1 cellular context compared by ENCODE assay signal in the genomic region with DNA sequence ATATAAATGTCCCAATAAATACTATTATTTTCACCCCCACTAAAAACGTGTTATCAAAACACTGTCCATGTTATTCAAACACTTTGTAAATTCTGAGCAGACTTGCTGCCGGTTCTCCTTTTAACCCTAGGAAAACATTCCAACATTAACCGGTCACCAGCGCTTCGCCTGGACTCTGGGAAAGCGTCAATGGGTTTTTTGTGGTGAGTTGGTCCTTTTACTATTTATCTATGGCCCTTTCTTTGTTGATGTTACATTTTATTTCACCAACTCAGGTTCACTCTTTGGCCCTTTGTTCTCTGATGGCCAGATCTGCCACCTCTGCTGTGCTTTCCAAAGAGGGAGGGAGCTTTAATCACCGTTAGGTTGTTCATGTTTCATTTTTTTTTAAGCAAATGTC.
TF ChIP-seq lines count a peak whose summit lies in the region.

No MANE protein-coding gene starts in this region.

TF ChIP-seq in HepG2, 621 proteins besides CTCF, POLR2A, EP300 and RAD21 (continued from another document):
- TF ChIP-seq ZNF792 (CRISPR knock-in tag; IDR thresholded peaks at IDR 0.05) (no peak), SOX6 (IDR thresholded peaks at IDR 0.05) (no peak), SOX6 (CRISPR knock-in tag; IDR thresholded peaks at IDR 0.05) (peak; percentile 49; the same call in 1 of the 2 replicates), TAF1 (CRISPR knock-in tag; IDR thresholded peaks at IDR 0.05) (no peak), FOXA3 (CRISPR knock-in tag; IDR thresholded peaks at IDR 0.05) (peak; percentile 31; the same call in 1 of the 2 replicates), DPF2 (CRISPR knock-in tag; IDR thresholded peaks at IDR 0.05; ENCODE audit: borderline replicate concordance, low read depth) (no peak), TEAD3 (CRISPR knock-in tag; optimal IDR thresholded peaks at IDR 0.05; ENCODE audit: borderline replicate concordance) (peak; percentile 23), TBX2 (CRISPR knock-in tag; IDR thresholded peaks at IDR 0.05; ENCODE audit: borderline replicate concordance) (peak; percentile 42; the same call in 1 of the 2 replicates), ZNF605 (CRISPR knock-in tag; IDR thresholded peaks at IDR 0.05) (no peak), ZNF780A (CRISPR knock-in tag; IDR thresholded peaks at IDR 0.05) (no peak), SOX13 (IDR thresholded peaks at IDR 0.05) (peak; percentile 20; the same call in 1 of the 2 replicates), SOX13 (CRISPR knock-in tag; conservative IDR thresholded peaks at IDR 0.05 in 1 of 2, IDR thresholded peaks at IDR 0.05 in 1 of 2) (peak in 1 of 2 experiments; percentile 56; a peak in 2 of 4 replicates), KAT7 (CRISPR knock-in tag; IDR thresholded peaks at IDR 0.05; ENCODE audit: borderline replicate concordance) (no peak), HMG20A (CRISPR knock-in tag; IDR thresholded peaks at IDR 0.05; ENCODE audit: borderline replicate concordance) (peak; percentile 34; the same call in 1 of the 2 replicates), ZFY (CRISPR knock-in tag; IDR thresholded peaks at IDR 0.05) (no peak), ZNF567 (CRISPR knock-in tag; IDR thresholded peaks at IDR 0.05; ENCODE audit: borderline replicate concordance) (no peak), ZNF33B (CRISPR knock-in tag; IDR thresholded peaks at IDR 0.05) (no peak), ZNF619 (CRISPR knock-in tag; IDR thresholded peaks at IDR 0.05) (no peak), HOXA5 (CRISPR knock-in tag; IDR thresholded peaks at IDR 0.05) (no peak), SOX5 (CRISPR knock-in tag; IDR thresholded peaks at IDR 0.05; ENCODE audit: borderline replicate concordance) (peak; percentile 21; the same call in 1 of the 2 replicates), TOE1 (CRISPR knock-in tag; IDR thresholded peaks at IDR 0.05) (no peak), MLLT10 (CRISPR knock-in tag; IDR thresholded peaks at IDR 0.05) (no peak), ZNF317 (CRISPR knock-in tag; IDR thresholded peaks at IDR 0.05) (no peak), ZNF747 (CRISPR knock-in tag; IDR thresholded peaks at IDR 0.05; ENCODE audit: borderline replicate concordance) (no peak), HNRNPUL1 (IDR thresholded peaks at IDR 0.05; ENCODE audit: low read depth, low read length) (no peak), FOSL2 (CRISPR knock-in tag; IDR thresholded peaks at IDR 0.05) (peak; percentile 35; the same call in 1 of the 2 replicates)
- TF ChIP-seq, protein P1, sequence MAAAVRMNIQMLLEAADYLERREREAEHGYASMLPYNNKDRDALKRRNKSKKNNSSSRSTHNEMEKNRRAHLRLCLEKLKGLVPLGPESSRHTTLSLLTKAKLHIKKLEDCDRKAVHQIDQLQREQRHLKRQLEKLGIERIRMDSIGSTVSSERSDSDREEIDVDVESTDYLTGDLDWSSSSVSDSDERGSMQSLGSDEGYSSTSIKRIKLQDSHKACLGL (CRISPR knock-in tag; IDR thresholded peaks at IDR 0.05): no peak
- TF ChIP-seq, protein P2, sequence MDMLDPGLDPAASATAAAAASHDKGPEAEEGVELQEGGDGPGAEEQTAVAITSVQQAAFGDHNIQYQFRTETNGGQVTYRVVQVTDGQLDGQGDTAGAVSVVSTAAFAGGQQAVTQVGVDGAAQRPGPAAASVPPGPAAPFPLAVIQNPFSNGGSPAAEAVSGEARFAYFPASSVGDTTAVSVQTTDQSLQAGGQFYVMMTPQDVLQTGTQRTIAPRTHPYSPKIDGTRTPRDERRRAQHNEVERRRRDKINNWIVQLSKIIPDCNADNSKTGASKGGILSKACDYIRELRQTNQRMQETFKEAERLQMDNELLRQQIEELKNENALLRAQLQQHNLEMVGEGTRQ (IDR thresholded peaks at IDR 0.05; ENCODE audit: low read depth, low read length): no peak
- TF ChIP-seq, protein P2 (CRISPR knock-in tag; IDR thresholded peaks at IDR 0.05; ENCODE audit: borderline replicate concordance): no peak
- TF ChIP-seq, protein P3, sequence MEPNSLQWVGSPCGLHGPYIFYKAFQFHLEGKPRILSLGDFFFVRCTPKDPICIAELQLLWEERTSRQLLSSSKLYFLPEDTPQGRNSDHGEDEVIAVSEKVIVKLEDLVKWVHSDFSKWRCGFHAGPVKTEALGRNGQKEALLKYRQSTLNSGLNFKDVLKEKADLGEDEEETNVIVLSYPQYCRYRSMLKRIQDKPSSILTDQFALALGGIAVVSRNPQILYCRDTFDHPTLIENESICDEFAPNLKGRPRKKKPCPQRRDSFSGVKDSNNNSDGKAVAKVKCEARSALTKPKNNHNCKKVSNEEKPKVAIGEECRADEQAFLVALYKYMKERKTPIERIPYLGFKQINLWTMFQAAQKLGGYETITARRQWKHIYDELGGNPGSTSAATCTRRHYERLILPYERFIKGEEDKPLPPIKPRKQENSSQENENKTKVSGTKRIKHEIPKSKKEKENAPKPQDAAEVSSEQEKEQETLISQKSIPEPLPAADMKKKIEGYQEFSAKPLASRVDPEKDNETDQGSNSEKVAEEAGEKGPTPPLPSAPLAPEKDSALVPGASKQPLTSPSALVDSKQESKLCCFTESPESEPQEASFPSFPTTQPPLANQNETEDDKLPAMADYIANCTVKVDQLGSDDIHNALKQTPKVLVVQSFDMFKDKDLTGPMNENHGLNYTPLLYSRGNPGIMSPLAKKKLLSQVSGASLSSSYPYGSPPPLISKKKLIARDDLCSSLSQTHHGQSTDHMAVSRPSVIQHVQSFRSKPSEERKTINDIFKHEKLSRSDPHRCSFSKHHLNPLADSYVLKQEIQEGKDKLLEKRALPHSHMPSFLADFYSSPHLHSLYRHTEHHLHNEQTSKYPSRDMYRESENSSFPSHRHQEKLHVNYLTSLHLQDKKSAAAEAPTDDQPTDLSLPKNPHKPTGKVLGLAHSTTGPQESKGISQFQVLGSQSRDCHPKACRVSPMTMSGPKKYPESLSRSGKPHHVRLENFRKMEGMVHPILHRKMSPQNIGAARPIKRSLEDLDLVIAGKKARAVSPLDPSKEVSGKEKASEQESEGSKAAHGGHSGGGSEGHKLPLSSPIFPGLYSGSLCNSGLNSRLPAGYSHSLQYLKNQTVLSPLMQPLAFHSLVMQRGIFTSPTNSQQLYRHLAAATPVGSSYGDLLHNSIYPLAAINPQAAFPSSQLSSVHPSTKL (CRISPR knock-in tag; IDR thresholded peaks at IDR 0.05): peak; percentile 19; the same call in 1 of the 2 replicates
- TF ChIP-seq, protein P4, sequence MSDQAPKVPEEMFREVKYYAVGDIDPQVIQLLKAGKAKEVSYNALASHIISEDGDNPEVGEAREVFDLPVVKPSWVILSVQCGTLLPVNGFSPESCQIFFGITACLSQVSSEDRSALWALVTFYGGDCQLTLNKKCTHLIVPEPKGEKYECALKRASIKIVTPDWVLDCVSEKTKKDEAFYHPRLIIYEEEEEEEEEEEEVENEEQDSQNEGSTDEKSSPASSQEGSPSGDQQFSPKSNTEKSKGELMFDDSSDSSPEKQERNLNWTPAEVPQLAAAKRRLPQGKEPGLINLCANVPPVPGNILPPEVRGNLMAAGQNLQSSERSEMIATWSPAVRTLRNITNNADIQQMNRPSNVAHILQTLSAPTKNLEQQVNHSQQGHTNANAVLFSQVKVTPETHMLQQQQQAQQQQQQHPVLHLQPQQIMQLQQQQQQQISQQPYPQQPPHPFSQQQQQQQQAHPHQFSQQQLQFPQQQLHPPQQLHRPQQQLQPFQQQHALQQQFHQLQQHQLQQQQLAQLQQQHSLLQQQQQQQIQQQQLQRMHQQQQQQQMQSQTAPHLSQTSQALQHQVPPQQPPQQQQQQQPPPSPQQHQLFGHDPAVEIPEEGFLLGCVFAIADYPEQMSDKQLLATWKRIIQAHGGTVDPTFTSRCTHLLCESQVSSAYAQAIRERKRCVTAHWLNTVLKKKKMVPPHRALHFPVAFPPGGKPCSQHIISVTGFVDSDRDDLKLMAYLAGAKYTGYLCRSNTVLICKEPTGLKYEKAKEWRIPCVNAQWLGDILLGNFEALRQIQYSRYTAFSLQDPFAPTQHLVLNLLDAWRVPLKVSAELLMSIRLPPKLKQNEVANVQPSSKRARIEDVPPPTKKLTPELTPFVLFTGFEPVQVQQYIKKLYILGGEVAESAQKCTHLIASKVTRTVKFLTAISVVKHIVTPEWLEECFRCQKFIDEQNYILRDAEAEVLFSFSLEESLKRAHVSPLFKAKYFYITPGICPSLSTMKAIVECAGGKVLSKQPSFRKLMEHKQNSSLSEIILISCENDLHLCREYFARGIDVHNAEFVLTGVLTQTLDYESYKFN (CRISPR knock-in tag; conservative IDR thresholded peaks at IDR 0.05): peak; percentile 30; the same call in 1 of the 2 replicates
